13 cellular contexts compared by ENCODE assay signal in genomic region chr20:52056203-52057062, GRCh38.
DNase-seq lines count a peak whose midpoint lies in the region; TF ChIP-seq lines count a peak whose summit lies in the region.
"Had no signal": no experiment of that assay in that cellular context is flagged by ENCODE, and none has a peak within 500 bp of the region (broad histone marks: within the 10 kb centered on the region; RNA-seq: fewer than 3 reads in every experiment).

No MANE protein-coding gene starts in this region.

- TF ChIP-seq CTCF in epithelial cell of esophagus (IDR thresholded peaks at IDR 0.05; ENCODE audit: insufficient read depth, low read depth, low read length, missing control alignments) (no peak), uterus (IDR thresholded peaks at IDR 0.05) (no peak)

- no peaks in the 10 kb centered on the region for H3K36me3 Mint-ChIP-seq in activated CD4-positive, alpha-beta T cell treated with anti-CD3 and anti-CD28 coated beads, Interleukin-2, amount 10 ng/mL, durations not matched to agents 7 days and 5 days (ENCODE audit: low read depth)

- CTCF ChIA-PET in activated CD4-positive, alpha-beta T cell treated with anti-CD3 and anti-CD28 coated beads, Interleukin-2, amount 10 ng/mL, durations not matched to agents 7 days and 5 days (lab: Charles Lee), result no interaction called here

- no peaks in the 10 kb centered on the region for H3K27me3 ChIP-seq in uterus
- H3K27me3 ChIP-seq: gastroesophageal sphincter, thyroid gland had no signal

- no peak for TF ChIP-seq POLR2A in uterus (IDR thresholded peaks at IDR 0.05)

- H3K9me3 ChIP-seq in uterus, result peaks cover 0 to 10% of the 10 kb centered on the region in 2 donors
- H3K9me3 ChIP-seq: thyroid gland had no signal

- POLR2A ChIA-PET in activated CD4-positive, alpha-beta T cell treated with anti-CD3 and anti-CD28 coated beads, Interleukin-2, amount 10 ng/mL, durations not matched to agents 7 days and 5 days (lab: Charles Lee), result no interaction called here

- H3K4me1 ChIP-seq in uterus, result no peaks in the 10 kb centered on the region
- H3K4me1 ChIP-seq: gastroesophageal sphincter, thyroid gland had no signal

- intact Hi-C loops in uterus (cut with DNase I; ENCODE audit: low total_unique reads), result no loop called here

- no peak overlapping the region for H3K27ac Mint-ChIP-seq in activated CD4-positive, alpha-beta T cell treated with anti-CD3 and anti-CD28 coated beads, Interleukin-2, amount 10 ng/mL, durations not matched to agents 7 days and 5 days
- H3K27ac Mint-ChIP-seq: activated CD8-positive, alpha-beta T cell treated with anti-CD3 and anti-CD28 coated beads, Interleukin-2, amount 10 ng/mL, durations not matched to agents 7 days and 5 days had no signal

- no peaks in the 10 kb centered on the region for H3K36me3 ChIP-seq in uterus
- H3K36me3 ChIP-seq: thyroid gland had no signal

- H3K4me3 Mint-ChIP-seq in activated CD4-positive, alpha-beta T cell treated with anti-CD3 and anti-CD28 coated beads, Interleukin-2, amount 10 ng/mL, durations not matched to agents 7 days and 5 days, result no peak overlapping the region
- H3K4me3 Mint-ChIP-seq: activated CD8-positive, alpha-beta T cell treated with anti-CD3 and anti-CD28 coated beads, Interleukin-2, amount 10 ng/mL, durations not matched to agents 7 days and 5 days had no signal

- no peak overlapping the region for H3K27ac ChIP-seq in uterus
- H3K27ac ChIP-seq: gastroesophageal sphincter, thyroid gland had no signal

- peaks cover 12% of the 10 kb centered on the region for H3K9me3 Mint-ChIP-seq in activated CD4-positive, alpha-beta T cell treated with anti-CD3 and anti-CD28 coated beads, Interleukin-2, amount 10 ng/mL, durations not matched to agents 7 days and 5 days

- H3K4me3 ChIP-seq in epithelial cell of esophagus (ENCODE audit: low read length) (no peak overlapping the region), uterus (no peak overlapping the region)
- H3K4me3 ChIP-seq: gastroesophageal sphincter, thyroid gland had no signal

- DNase-seq in GM03348 (ENCODE audit: low spot score) (peak; percentile 78), RPMI7951 (ENCODE audit: low read depth) (peak; percentile 96), epithelial cell of esophagus (ENCODE audit: low read depth) (peak; percentile 85), renal cortical epithelial cell (ENCODE audit: low read depth) (peak; percentile 87), AML-193 (lab: John Stamatoyannopoulos, UW) (no peak), uterus (no peak), NCI-H1694 treated with DMSO at 0.1 percent for 48 hours (lab: John Stamatoyannopoulos, UW) (no peak)
- DNase-seq in activated CD4-positive, alpha-beta T cell treated with anti-CD3 and anti-CD28 coated beads, Interleukin-2, amount 10 ng/mL, durations not matched to agents 7 days and 5 days, result no peak
- DNase-seq: activated CD8-positive, alpha-beta T cell treated with anti-CD3 and anti-CD28 coated beads, Interleukin-2, amount 10 ng/mL, durations not matched to agents 7 days and 5 days; activated naive CD4-positive, alpha-beta T cell treated with Interleukin-2 at 50 U/mL for 16 hours; T-helper 9 cell; thyroid gland had no signal

- no peaks in the 10 kb centered on the region for H3K27me3 Mint-ChIP-seq in activated CD4-positive, alpha-beta T cell treated with anti-CD3 and anti-CD28 coated beads, Interleukin-2, amount 10 ng/mL, durations not matched to agents 7 days and 5 days

- peaks cover 2% of the 10 kb centered on the region for H3K4me1 Mint-ChIP-seq in activated CD4-positive, alpha-beta T cell treated with anti-CD3 and anti-CD28 coated beads, Interleukin-2, amount 10 ng/mL, durations not matched to agents 7 days and 5 days

Comparison
In these comparisons a context has a peak if more than half of its experiments do, and no peak if none do; other contexts are left out.
1. DNase-seq: peak in GM03348 (single experiment), RPMI7951 (single experiment), epithelial cell of esophagus (single experiment) and renal cortical epithelial cell (single experiment); none in AML-193 (0 of 2), uterus (0 of 2), NCI-H1694 treated with DMSO at 0.1 percent for 48 hours (single experiment) and activated CD4-positive, alpha-beta T cell treated with anti-CD3 and anti-CD28 coated beads, Interleukin-2, amount 10 ng/mL, durations not matched to agents 7 days and 5 days (single experiment).